22 cellular contexts compared by ENCODE assay signal in the genomic region with DNA sequence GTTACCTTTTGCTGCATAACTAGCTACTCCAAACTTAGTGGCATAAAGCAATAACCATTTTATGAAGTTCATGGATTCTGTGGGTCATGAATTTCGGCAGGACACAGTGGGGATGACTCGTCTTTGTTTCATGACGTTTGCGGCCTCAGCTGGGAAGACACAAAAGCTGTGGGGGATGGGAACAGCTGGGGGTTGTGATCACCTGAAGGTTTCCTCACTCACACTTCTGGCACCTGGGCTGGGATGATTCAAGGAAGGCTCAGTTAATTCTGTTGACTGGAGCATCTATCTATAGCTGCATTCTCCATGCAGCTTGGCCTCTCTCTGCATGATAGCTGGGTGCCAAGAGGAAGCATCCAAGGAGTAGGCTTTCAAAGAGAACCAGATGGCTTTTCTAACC.
A peak's percentile ranks its signal among the peaks of the same experiment; 100 is the strongest.
DNase-seq lines count a peak whose midpoint lies in the region; ATAC-seq and TF ChIP-seq lines count a peak whose summit lies in the region.
"Had no signal": no experiment of that assay in that cellular context is flagged by ENCODE, and none has a peak within 500 bp of the region (broad histone marks: within the 10 kb centered on the region; RNA-seq: fewer than 3 reads in every experiment).

No MANE protein-coding gene starts in this region.

- no peaks in the 10 kb centered on the region for H3K23me2 ChIP-seq in H9 (ENCODE audit: insufficient read length, low read depth, low read length, poor library complexity, severe bottlenecking)

- H3K9me3 Mint-ChIP-seq in H9 = no peaks in the 10 kb centered on the region; a peak in 1 of 5 replicates
- H3K9me3 Mint-ChIP-seq in CD8-positive, alpha-beta memory T cell = peaks cover 0 to 2% (median 0%) of the 10 kb centered on the region in 5 donors
- H3K9me3 Mint-ChIP-seq: CD8-positive, alpha-beta T cell had no signal

- no peaks in the 10 kb centered on the region for H3K27me3 ChIP-seq in H9 (ENCODE audit: insufficient read depth, low read length)
- H3K27me3 ChIP-seq in neuronal stem cell (ENCODE audit: control insufficient read depth in 3 of 3, insufficient read depth in 3 of 3, low read depth in 1 of 3, low read length in 3 of 3) = no peaks in the 10 kb centered on the region
- no peaks in the 10 kb centered on the region for H3K27me3 ChIP-seq in CD8-positive, alpha-beta memory T cell (ENCODE audit: insufficient read depth, low read length, poor library complexity, severe bottlenecking)
- H3K27me3 ChIP-seq: MG63, SJSA1 had no signal

- H3K9ac ChIP-seq in H9 (ENCODE audit: extremely low read depth, insufficient read length, low read length) = no peak overlapping the region
- H3K9ac ChIP-seq in neuronal stem cell (ENCODE audit: low read depth, low read length, poor library complexity) = no peak overlapping the region

- TF ChIP-seq CTCF in H9 (conservative IDR thresholded peaks at IDR 0.05) = no peak

- H3K27ac ChIP-seq in H9 (ENCODE audit: insufficient read length, low read depth, low read length) (no peak overlapping the region), neuronal stem cell (replicated peaks; ENCODE audit: low read length) (no peak overlapping the region)
- no peak overlapping the region for H3K27ac ChIP-seq in CD8-positive, alpha-beta memory T cell (ENCODE audit: low read depth, low read length)
- H3K27ac ChIP-seq: SJSA1 had no signal

- H4K20me1 ChIP-seq in H9 (ENCODE audit: control insufficient read depth, insufficient read depth, insufficient read length) = no peaks in the 10 kb centered on the region

- POLR2A ChIA-PET in CD8-positive, alpha-beta memory T cell (lab: Charles Lee) = no interaction called here

- H3K18ac ChIP-seq in H9 (ENCODE audit: insufficient read length, low read depth, low read length) = no peak overlapping the region
- H3K18ac ChIP-seq in neuronal stem cell (ENCODE audit: low read length) = no peak overlapping the region

- H3K4me2 ChIP-seq in H9 (ENCODE audit: insufficient read depth, insufficient read length, low read length) = no peak overlapping the region
- H3K4me2 ChIP-seq in neuronal stem cell (ENCODE audit: insufficient read depth, low read length, poor library complexity, severe bottlenecking) = no peak overlapping the region

- H2AK5ac ChIP-seq in H9 (ENCODE audit: insufficient read length, low read length) = no peak overlapping the region
- no peak overlapping the region for H2AK5ac ChIP-seq in neuronal stem cell (ENCODE audit: low read depth, low read length)

- H3K4ac ChIP-seq in H9 (ENCODE audit: low read depth, low read length) (no peak overlapping the region), neuronal stem cell (ENCODE audit: low read length) (no peak overlapping the region)

- no peak overlapping the region for H4K91ac ChIP-seq in H9 (ENCODE audit: insufficient read length, low read depth, low read length)
- no peak overlapping the region for H4K91ac ChIP-seq in neuronal stem cell (ENCODE audit: low read depth, low read length, poor library complexity)

- peaks cover 21 to 22% of the 10 kb centered on the region in 2 experiments for H3K4me1 Mint-ChIP-seq in H9
- no peaks in the 10 kb centered on the region for H3K4me1 Mint-ChIP-seq in CD8-positive, alpha-beta memory T cell

- H3K9me3 ChIP-seq in H9 (ENCODE audit: control insufficient read depth, low read depth, low read length) (no peaks in the 10 kb centered on the region), neuronal stem cell (replicated peaks in 1 of 2; ENCODE audit: control insufficient read depth in 2 of 2, insufficient read depth in 1 of 2, low read depth in 1 of 2, low read length in 2 of 2) (no peaks in the 10 kb centered on the region)
- no peaks in the 10 kb centered on the region for H3K9me3 ChIP-seq in CD8-positive, alpha-beta memory T cell (ENCODE audit: low read length)
- H3K9me3 ChIP-seq: MG63, SJSA1 had no signal

- H3K79me2 ChIP-seq in H9 (ENCODE audit: insufficient read depth, low read length) = no peaks in the 10 kb centered on the region

- no peak overlapping the region for H3K4me3 Mint-ChIP-seq in H9
- H3K4me3 Mint-ChIP-seq in CD8-positive, alpha-beta memory T cell = no peak overlapping the region
- H3K4me3 Mint-ChIP-seq: CD8-positive, alpha-beta T cell had no signal

- H2BK20ac ChIP-seq in H9 (ENCODE audit: low read depth, low read length, poor library complexity, severe bottlenecking) = no peak overlapping the region

- no peak overlapping the region for H3K4me3 ChIP-seq in neuronal stem cell (ENCODE audit: low read length in 2 of 2)
- H3K4me3 ChIP-seq in CD8-positive, alpha-beta memory T cell (ENCODE audit: low read length) = no peak overlapping the region
- H3K4me3 ChIP-seq: K562, MG63, SJSA1 had no signal

- CTCF ChIA-PET in CD8-positive, alpha-beta memory T cell (lab: Charles Lee) = no interaction called here

- H2BK12ac ChIP-seq in H9 (ENCODE audit: insufficient read length, low read depth, low read length) (no peak overlapping the region), neuronal stem cell (ENCODE audit: low read length) (no peak overlapping the region)

- ATAC-seq in HG03045 (IDR thresholded peaks at IDR 0.05; ENCODE audit: unreplicated experiment) (no peak), HG02840 (IDR thresholded peaks at IDR 0.05; ENCODE audit: low FRiP score, unreplicated experiment) (no peak)
- ATAC-seq: CD8-positive, alpha-beta T cell; K562 had no signal

- H2BK5ac ChIP-seq in H9 (ENCODE audit: insufficient read length, low read length) (no peak overlapping the region), neuronal stem cell (ENCODE audit: low read length) (no peak overlapping the region)

- no peaks in the 10 kb centered on the region; a peak in 1 of 7 replicates for H3K36me3 Mint-ChIP-seq in H9 (ENCODE audit: insufficient read depth in 1 of 3, low read depth in 3 of 3)
- H3K36me3 Mint-ChIP-seq in CD8-positive, alpha-beta memory T cell = peaks cover 0 to 20% (median 4%) of the 10 kb centered on the region in 3 donors
- H3K36me3 Mint-ChIP-seq: CD8-positive, alpha-beta T cell had no signal

- no peak overlapping the region for H4K5ac ChIP-seq in H9 (ENCODE audit: insufficient read length, low read depth, low read length)

- no peaks in the 10 kb centered on the region for H3K79me1 ChIP-seq in H9 (ENCODE audit: insufficient read depth, low read depth, low read length, poor library complexity, severe bottlenecking)
- no peaks in the 10 kb centered on the region for H3K79me1 ChIP-seq in neuronal stem cell (ENCODE audit: low read depth, low read length)

- no peak overlapping the region for H3K14ac ChIP-seq in H9 (ENCODE audit: insufficient read depth, low read length)
- H3K14ac ChIP-seq in neuronal stem cell (ENCODE audit: low read length) = no peak overlapping the region

- H4K8ac ChIP-seq in H9 (replicated peaks; ENCODE audit: insufficient read length, low read depth, low read length) = no peak overlapping the region
- H4K8ac ChIP-seq in neuronal stem cell (ENCODE audit: low read depth, low read length) = no peak overlapping the region

- H2BK15ac ChIP-seq in H9 (ENCODE audit: low read depth, low read length) = no peak overlapping the region
- H2BK15ac ChIP-seq in neuronal stem cell (ENCODE audit: low read length) = no peak overlapping the region

- no CpG with 5 or more reads among the region's 4 CpGs for WGBS in H9 (ENCODE audit: extremely low coverage, insufficient read length, low lambda C conversion rate)
- WGBS in neuronal stem cell (ENCODE audit: extremely low coverage in 2 of 2, insufficient read length in 2 of 2, insufficient replicate concordance in 1 of 2), 2 donors = no CpG with 5 or more reads among the region's 4 CpGs

- DNase-seq in H9 = peak; percentile 47
- peak; percentile 17 for DNase-seq in cerebellar cortex (ENCODE audit: low spot score)
- DNase-seq in iPS DF 19.7 (ENCODE audit: low read depth, low spot score) = peak; percentile 17
- no peak for DNase-seq in neuronal stem cell (ENCODE audit: low spot score)
- no peak for DNase-seq in CD8-positive, alpha-beta memory T cell
- DNase-seq: CD8-positive, alpha-beta T cell; DMS 273 treated with DMSO at 0.1 percent for 48 hours; DMS79 treated with DMSO at 0.1 percent for 48 hours; GOT3; MG63; NCI-H1105 treated with DMSO at 0.1 percent for 48 hours; NCI-H146; NCI-H1930; NCI-H2107; NCI-H526; NCI-H82; Right ventricle myocardium superior; RPMI8226 had no signal

- H3K27me3 Mint-ChIP-seq in H9 (ENCODE audit: low read depth) = no peaks in the 10 kb centered on the region
- peaks cover 0 to 1% of the 10 kb centered on the region in 2 donors for H3K27me3 Mint-ChIP-seq in CD8-positive, alpha-beta memory T cell

- no peaks in the 10 kb centered on the region for H3K36me3 ChIP-seq in neuronal stem cell (replicated peaks in 1 of 2; ENCODE audit: control insufficient read depth in 2 of 2, insufficient read depth in 2 of 2, low read length in 2 of 2)
- H3K36me3 ChIP-seq in CD8-positive, alpha-beta memory T cell (ENCODE audit: insufficient read depth, low read length) = no peaks in the 10 kb centered on the region
- H3K36me3 ChIP-seq: MG63, SJSA1 had no signal

- peak overlapping the region; percentile 49 to 63 (median 59); a peak in 5 of 7 replicates for H3K27ac Mint-ChIP-seq in H9
- H3K27ac Mint-ChIP-seq in CD8-positive, alpha-beta memory T cell = no peak overlapping the region
- H3K27ac Mint-ChIP-seq: CD8-positive, alpha-beta T cell had no signal

- H3T11ph ChIP-seq in H9 (ENCODE audit: low read length) = no peak overlapping the region

- no peak overlapping the region for H3K56ac ChIP-seq in H9 (ENCODE audit: insufficient read length, low read depth, low read length)

- no peak overlapping the region for H3K23ac ChIP-seq in H9 (ENCODE audit: insufficient read length, low read depth, low read length)
- H3K23ac ChIP-seq in neuronal stem cell (ENCODE audit: low read depth, low read length, poor library complexity) = peak overlapping the region; percentile 0

- peaks cover 5% of the 10 kb centered on the region; the same call in 1 of the 2 replicates for H3K4me1 ChIP-seq in H9 (ENCODE audit: insufficient read depth, low read length)
- no peaks in the 10 kb centered on the region for H3K4me1 ChIP-seq in neuronal stem cell (ENCODE audit: control insufficient read depth in 2 of 2, insufficient read depth in 1 of 2, low read depth in 1 of 2, low read length in 2 of 2)
- H3K4me1 ChIP-seq in CD8-positive, alpha-beta memory T cell (ENCODE audit: insufficient read depth, low read length) = no peaks in the 10 kb centered on the region

- H2AFZ ChIP-seq in H9 (ENCODE audit: low read length) = no peak overlapping the region
- no peak overlapping the region for H2AFZ ChIP-seq in neuronal stem cell (ENCODE audit: low read length)

- H2BK120ac ChIP-seq in H9 (ENCODE audit: low read depth, low read length, poor library complexity, severe bottlenecking) (no peak overlapping the region), neuronal stem cell (ENCODE audit: low read depth, low read length) (no peak overlapping the region)

Comparison
In these comparisons a context has a peak if more than half of its experiments do, and no peak if none do; other contexts are left out.
1. DNase-seq: peak in H9 (single experiment), cerebellar cortex (single experiment) and iPS DF 19.7 (single experiment); none in neuronal stem cell (single experiment) and CD8-positive, alpha-beta memory T cell (0 of 5).
2. H3K27ac Mint-ChIP-seq: peak in H9 (3 of 3); none in CD8-positive, alpha-beta memory T cell (0 of 8).